Comparison of ENCODE assay signal across 8 cellular contexts in genomic region chr22:42856179-42856864, GRCh38. TPM values are rescaled to one million over a fixed set of nuclear protein-coding genes. Genes with fewer than 3 reads are reported as not detected.
A peak's percentile ranks its signal among the peaks of the same experiment; 100 is the strongest.
DNase-seq lines count a peak whose midpoint lies in the region; ATAC-seq and TF ChIP-seq lines count a peak whose summit lies in the region.

No MANE protein-coding gene starts in this region.

- H3K4me3 ChIP-seq in A673 (ENCODE audit: low read depth, low read length, poor library complexity, severe bottlenecking) (peak overlapping the region; percentile 64), lower lobe of right lung (peak overlapping the region; percentile 92)

- ATAC-seq in GM19035 (IDR thresholded peaks at IDR 0.05; ENCODE audit: unreplicated experiment): peak; percentile 19
- ATAC-seq in HG03558 (IDR thresholded peaks at IDR 0.05; ENCODE audit: extremely low read depth, unreplicated experiment): peak; percentile 13
- peak; percentile 7 for ATAC-seq in WTC11
- peak; percentile 50 to 58 for ATAC-seq in lower lobe of right lung

- no peak for TF ChIP-seq CTCF in A673 (conservative IDR thresholded peaks at IDR 0.05; ENCODE audit: low read depth, low read length)
- no peak for TF ChIP-seq CTCF in WTC11 (IDR thresholded peaks at IDR 0.05)
- TF ChIP-seq CTCF in chondrocyte (IDR thresholded peaks at IDR 0.05): no peak
- TF ChIP-seq CTCF in lower lobe of right lung (IDR thresholded peaks at IDR 0.05): no peak

- H3K9me3 ChIP-seq in A673 (ENCODE audit: low read depth, low read length, poor library complexity, severe bottlenecking) (no peaks in the 10 kb centered on the region), lower lobe of right lung (no peaks in the 10 kb centered on the region)

- peaks cover 24% of the 10 kb centered on the region for H3K4me1 ChIP-seq in A673 (ENCODE audit: insufficient read depth, low read length, poor library complexity, severe bottlenecking)
- H3K4me1 ChIP-seq in lower lobe of right lung: peaks cover 13% of the 10 kb centered on the region

- peaks cover 4% of the 10 kb centered on the region; the same call in 1 of the 2 replicates for H3K4me1 Mint-ChIP-seq in WTC11
- H3K4me1 Mint-ChIP-seq in chondrocyte (ENCODE audit: low read depth): peaks cover 33% of the 10 kb centered on the region

- H3K4me3 Mint-ChIP-seq in WTC11 (peak overlapping the region; percentile 84), chondrocyte (ENCODE audit: unreplicated experiment) (peak overlapping the region; percentile 94)

- H3K27me3 Mint-ChIP-seq in WTC11 (ENCODE audit: low read depth): peaks cover 42% of the 10 kb centered on the region
- no peaks in the 10 kb centered on the region for H3K27me3 Mint-ChIP-seq in chondrocyte (ENCODE audit: low read depth)

- CTCF ChIA-PET in A673 (lab: Charles Lee) (interaction anchor here (0.6 kb wide), 1 partner anchor 35 kb away, joined by 3 read pairs; no protein-coding TSS in a partner anchor), WTC11 (lab: Charles Lee) (interaction anchor here (1.0 to 3.1 kb wide), 7 partner anchors 11 to 235 kb away, joined by 3 to 43 read pairs (median 5); partner anchors contain the start of gene A4GALT)

- H3K36me3 Mint-ChIP-seq in WTC11 (no peaks in the 10 kb centered on the region), chondrocyte (ENCODE audit: low read depth) (no peaks in the 10 kb centered on the region)

- no TSS peak for BruUV-seq in A673 (replicated peaks; lab: Mats Ljungman, UMichigan)

- H3K27ac Mint-ChIP-seq in WTC11 (no peak overlapping the region), chondrocyte (ENCODE audit: unreplicated experiment) (peak overlapping the region; percentile 97)

- intact Hi-C loops in A673 (cut with micrococcal nuclease; ENCODE audit: unreplicated experiment): no loop called here
- intact Hi-C loops in lower lobe of right lung (cut with DNase I): no loop called here

- DNase-seq in A673 (ENCODE audit: low spot score) (peak; percentile 39), WTC11 (ENCODE audit: low spot score) (peak; percentile 44), chondrocyte (ENCODE audit: low spot score) (peak; percentile 59), lower lobe of right lung (peak; percentile 83), HuH-7.5 (ENCODE audit: low spot score) (no peak)
- DNase-seq in stimulated activated CD8-positive, alpha-beta memory T cell treated with anti-CD3 and anti-CD28 coated beads, Interleukin-12 subunit alpha, Interleukin-12 subunit beta, amount 100 ng/mL, for 24 hours (ENCODE audit: extremely low read depth): peak; percentile 36

- no peaks in the 10 kb centered on the region for H3K9me3 Mint-ChIP-seq in WTC11
- no peaks in the 10 kb centered on the region for H3K9me3 Mint-ChIP-seq in chondrocyte (ENCODE audit: low read depth)

- no peaks in the 10 kb centered on the region for H3K27me3 ChIP-seq in A673 (replicated peaks; ENCODE audit: insufficient read depth, low read depth, low read length, poor library complexity)
- H3K27me3 ChIP-seq in lower lobe of right lung (ENCODE audit: low read depth): no peaks in the 10 kb centered on the region

- no peaks in the 10 kb centered on the region for H3K36me3 ChIP-seq in A673 (ENCODE audit: insufficient read depth, low read length, poor library complexity, severe bottlenecking)
- peaks cover 5% of the 10 kb centered on the region for H3K36me3 ChIP-seq in lower lobe of right lung

- POLR2A ChIA-PET in A673 (lab: Charles Lee; ENCODE audit: low non-redundant PET) (interaction anchor here (1.1 kb wide), 1 partner anchor 77 kb away, joined by 9 read pairs; no protein-coding TSS in a partner anchor), WTC11 (lab: Charles Lee) (interaction anchor here (0.6 to 2.3 kb wide), 4 partner anchors 11 to 204 kb away, joined by 3 to 12 read pairs (median 4); partner anchors contain the start of gene PACSIN2)

- H3K27ac ChIP-seq in A673 (ENCODE audit: low read depth, low read length, poor library complexity, severe bottlenecking): peak overlapping the region; percentile 75
- peak overlapping the region; percentile 97 for H3K27ac ChIP-seq in lower lobe of right lung

TF ChIP-seq in WTC11, 78 proteins besides CTCF, POLR2A, EP300 and RAD21:
- TF ChIP-seq, protein P1, sequence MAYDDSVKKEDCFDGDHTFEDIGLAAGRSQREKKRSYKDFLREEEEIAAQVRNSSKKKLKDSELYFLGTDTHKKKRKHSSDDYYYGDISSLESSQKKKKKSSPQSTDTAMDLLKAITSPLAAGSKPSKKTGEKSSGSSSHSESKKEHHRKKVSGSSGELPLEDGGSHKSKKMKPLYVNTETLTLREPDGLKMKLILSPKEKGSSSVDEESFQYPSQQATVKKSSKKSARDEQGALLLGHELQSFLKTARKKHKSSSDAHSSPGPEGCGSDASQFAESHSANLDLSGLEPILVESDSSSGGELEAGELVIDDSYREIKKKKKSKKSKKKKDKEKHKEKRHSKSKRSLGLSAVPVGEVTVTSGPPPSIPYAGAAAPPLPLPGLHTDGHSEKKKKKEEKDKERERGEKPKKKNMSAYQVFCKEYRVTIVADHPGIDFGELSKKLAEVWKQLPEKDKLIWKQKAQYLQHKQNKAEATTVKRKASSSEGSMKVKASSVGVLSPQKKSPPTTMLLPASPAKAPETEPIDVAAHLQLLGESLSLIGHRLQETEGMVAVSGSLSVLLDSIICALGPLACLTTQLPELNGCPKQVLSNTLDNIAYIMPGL (CRISPR knock-in tag; IDR thresholded peaks at IDR 0.05): 0 out of 2 replicates have a peak, but pooled peaks have one; percentile 9
- TF ChIP-seq NR3C1 (CRISPR knock-in tag; conservative IDR thresholded peaks at IDR 0.05; ENCODE audit: low read depth) (no peak), PRRX2 (CRISPR knock-in tag; IDR thresholded peaks at IDR 0.05) (0 out of 2 replicates have a peak, but pooled peaks have one; percentile 43)

RNA-seq across cellular contexts. Expression of gene ARFGAP3, which starts 0.8 kb away (rescaled TPM):
- total RNA-seq in A673 (2021) (30.0 and 34.3 TPM in 2 replicates), WTC11 (2021) (16.9 to 17.1 TPM (median 17.1 TPM) in 3 replicates), chondrocyte (79.6 to 88.1 TPM (median 80.8 TPM) in 3 replicates), lower lobe of right lung (39.9 TPM)
